ENCODE assay signal across 8 cellular contexts in the genomic region with DNA sequence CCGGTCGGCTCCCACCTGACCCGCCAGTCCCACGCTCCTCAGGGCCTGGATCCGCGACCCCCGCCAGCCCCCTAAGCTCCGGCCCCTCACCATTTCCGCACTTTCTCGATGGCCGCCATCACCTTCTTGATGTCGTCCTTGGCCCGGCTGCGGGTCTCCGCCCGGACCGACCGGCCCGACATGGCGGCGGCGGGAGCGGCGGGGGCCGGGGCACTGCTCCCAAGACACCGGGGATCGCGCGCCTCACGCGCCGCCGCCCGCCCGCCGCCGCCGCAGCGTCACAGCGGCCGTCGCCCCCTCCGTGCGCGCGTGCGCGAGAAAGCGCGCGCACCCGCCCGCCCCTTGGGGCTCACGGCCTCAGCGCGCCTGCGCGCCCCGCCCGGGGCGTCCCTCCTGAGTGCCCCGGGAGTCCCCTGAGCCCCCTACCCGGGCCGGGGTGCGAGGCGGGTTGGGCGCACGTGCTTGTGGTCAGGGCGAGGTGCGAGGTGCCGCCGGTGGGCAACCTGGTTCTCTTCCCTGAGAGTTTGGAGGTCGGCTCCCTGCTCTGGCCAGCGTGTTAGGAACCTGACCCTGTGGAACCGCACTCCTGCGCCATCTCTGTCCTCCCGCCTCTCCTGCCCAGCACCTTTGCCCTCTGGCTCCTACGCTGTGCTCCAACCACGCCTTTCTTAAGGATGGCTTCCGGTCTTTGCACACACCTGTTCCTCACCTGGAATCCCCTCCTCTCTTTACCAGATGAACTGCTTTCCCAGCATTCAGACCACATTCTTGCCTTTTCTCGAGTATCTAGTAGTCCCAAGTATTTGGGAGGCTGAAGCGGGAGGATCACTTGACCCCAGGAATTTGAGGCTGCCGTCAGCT.
DNase-seq lines count a peak whose midpoint lies in the region; ATAC-seq and TF ChIP-seq lines count a peak whose summit lies in the region.

A gene (minus strand): TSS at position 294 of the 861 bp plus-strand sequence. CDS start 112 bp downstream, at position 182.

- peak within 1 kb of the TSS; percentile 89 for H3K4me3 ChIP-seq in choroid plexus epithelial cell (ENCODE audit: low read depth, low read length)

- peak; percentile 70 for DNase-seq in NK-92 treated with Interleukin-12 subunit alpha and Interleukin-12 subunit beta, amount 100 ng/mL, for 24 hours (lab: John Stamatoyannopoulos, UW)
- no peak for DNase-seq in NK-92 (lab: John Stamatoyannopoulos, UW; ENCODE audit: unreplicated experiment)
- DNase-seq in NCI-H2107 (lab: John Stamatoyannopoulos, UW) = peak; percentile 58
- DNase-seq in activated CD4-positive, alpha-beta T cell treated with anti-CD3 and anti-CD28 coated beads for 24 hours (ENCODE audit: low read depth in 2 of 2) = peak; percentile 54 to 57
- peak; percentile 58 for DNase-seq in choroid plexus epithelial cell (ENCODE audit: low read depth)
- peak; percentile 81 for DNase-seq in kidney tubule cell (ENCODE audit: low spot score)
- peak; percentile 48 to 56 for DNase-seq in stimulated activated CD4-positive, alpha-beta T cell treated with anti-CD3 and anti-CD28 coated beads, Interleukin-1b, Interleukin-23, amount 100 ng/mL, for 1 hour (ENCODE audit: low read depth in 2 of 2)

- TF ChIP-seq CTCF in choroid plexus epithelial cell (conservative IDR thresholded peaks at IDR 0.05; ENCODE audit: low read depth, low read length) = no peak

- ATAC-seq in HG02884 (IDR thresholded peaks at IDR 0.05; ENCODE audit: unreplicated experiment) = peak; percentile 37
